ENCODE assay signal across 34 cellular contexts in the genomic region with DNA sequence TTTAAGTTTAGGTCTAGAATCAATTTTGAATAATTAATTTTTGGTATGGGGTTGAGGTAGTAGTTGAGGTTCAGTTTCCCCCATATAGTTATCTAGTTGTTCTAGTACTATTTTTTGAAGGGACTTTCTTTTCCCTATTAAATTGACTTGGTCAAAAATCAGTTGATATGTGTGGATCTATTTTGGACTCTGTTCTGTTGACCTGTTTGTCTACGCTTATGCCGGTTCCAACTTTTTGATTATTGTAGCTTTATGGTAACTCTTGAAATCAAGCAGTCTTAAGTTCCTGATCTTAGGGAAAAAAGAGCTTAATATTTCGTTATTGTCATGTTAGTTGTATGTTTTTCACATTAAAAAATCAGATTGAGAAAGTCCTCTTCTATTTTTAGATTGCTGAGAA.
DNase-seq lines count a peak whose midpoint lies in the region; ATAC-seq, FAIRE-seq and TF ChIP-seq lines count a peak whose summit lies in the region.
"Had no signal": no experiment of that assay in that cellular context is flagged by ENCODE, and none has a peak within 500 bp of the region (broad histone marks: within the 10 kb centered on the region; RNA-seq: fewer than 3 reads in every experiment).

No MANE protein-coding gene starts in this region.

- H4K20me1 ChIP-seq in HepG2 (ENCODE audit: insufficient read depth, low read length) = no peaks in the 10 kb centered on the region
- H4K20me1 ChIP-seq: BLaER1; BLaER1 treated with 17β-estradiol and CSF1 and Interleukin-3, amounts not matched to agents 10 nM and 100 nM had no signal

- TF ChIP-seq CTCF in liver (IDR thresholded peaks at IDR 0.05; ENCODE audit: low read depth, low read length, missing input control) = no peak
- no peak for TF ChIP-seq CTCF in HepG2 (CRISPR knock-in tag; IDR thresholded peaks at IDR 0.05)
- TF ChIP-seq CTCF in right lobe of liver (IDR thresholded peaks at IDR 0.05) = no peak

- no peaks in the 10 kb centered on the region for H3K36me3 ChIP-seq in liver (ENCODE audit: control insufficient read depth in 4 of 4, insufficient read depth in 3 of 4, low read depth in 1 of 4, low read length in 3 of 4)
- H3K36me3 ChIP-seq in HepG2 (replicated peaks in 1 of 2; ENCODE audit: control insufficient read depth in 1 of 2, insufficient read depth in 2 of 2, low read length in 2 of 2) = no peaks in the 10 kb centered on the region
- no peaks in the 10 kb centered on the region for H3K36me3 ChIP-seq in right lobe of liver
- H3K36me3 ChIP-seq: BE2C; BLaER1; BLaER1 treated with 17β-estradiol and CSF1 and Interleukin-3, amounts not matched to agents 10 nM and 100 nM had no signal

- H3K9ac ChIP-seq in liver (ENCODE audit: low read depth in 1 of 2, low read length in 2 of 2) = no peak overlapping the region
- H3K9ac ChIP-seq in HepG2 (ENCODE audit: insufficient read depth, low read depth, low read length) = no peak overlapping the region
- H3K9ac ChIP-seq: BLaER1; BLaER1 treated with 17β-estradiol and CSF1 and Interleukin-3, amounts not matched to agents 10 nM and 100 nM had no signal

- H3K27ac ChIP-seq in liver (ENCODE audit: low read depth in 1 of 2, low read length in 2 of 2) (no peak overlapping the region), HepG2 (ENCODE audit: extremely low read length, insufficient read depth, low read length) (no peak overlapping the region), right lobe of liver (peak overlapping the region in 2 of 3 donors; percentile 0 to 35)
- H3K27ac ChIP-seq: 22Rv1; A549; BLaER1; BLaER1 treated with 17β-estradiol and CSF1 and Interleukin-3, amounts not matched to agents 10 nM and 100 nM; C4-2B had no signal

- WGBS in liver = 25% methylated on average over 3 of the region's 3 CpGs
- 49% methylated on average over 3 of the region's 3 CpGs for WGBS in HepG2 (ENCODE audit: low lambda C conversion rate)
- 12% methylated on average over 3 of the region's 3 CpGs for WGBS in right lobe of liver (ENCODE audit: insufficient coverage, low coverage, low lambda C conversion rate, missing lambda C conversion rate)

- H2AFZ ChIP-seq in HepG2 (ENCODE audit: low read length) = no peak overlapping the region

- TF ChIP-seq EP300 in HepG2 (IDR thresholded peaks at IDR 0.05; ENCODE audit: low read depth in 2 of 2, low read length in 2 of 2) (no peak), HepG2 (CRISPR knock-in tag; IDR thresholded peaks at IDR 0.05; ENCODE audit: borderline replicate concordance) (no peak)

- DNase-seq in HepG2 (ENCODE audit: low spot score) = no peak
- no peak for DNase-seq in left lobe of liver (ENCODE audit: low spot score)
- DNase-seq in right lobe of liver = no peak
- DNase-seq in putamen (ENCODE audit: low spot score) = no peak
- DNase-seq: 8988T; ACHN; AML-193; BE2C; C1 segment of cervical spinal cord; Caco-2; Calu3; CD4-positive, alpha-beta memory T cell; CD4-positive, alpha-beta T cell; CD4-positive, CD25-positive, alpha-beta regulatory T cell; CD8-positive, alpha-beta memory T cell; CD8-positive, alpha-beta T cell; COR-L47; DMS 273 treated with DMSO at 0.1 percent for 48 hours; DMS153; DMS53; DMS79; DMS79 treated with DMSO at 0.1 percent for 48 hours; DND-41; EL had no signal

- H3K79me2 ChIP-seq in HepG2 (ENCODE audit: insufficient read depth, low read length) = no peaks in the 10 kb centered on the region

- ATAC-seq in HepG2 (no peak), left lobe of liver (peak; percentile 74), right lobe of liver (peak; percentile 61 to 74 (median 71)), GM18909 (IDR thresholded peaks at IDR 0.05; ENCODE audit: poor library complexity, unreplicated experiment) (no peak), HG03378 (IDR thresholded peaks at IDR 0.05; ENCODE audit: unreplicated experiment) (no peak)
- ATAC-seq: A549; CD8-positive, alpha-beta T cell had no signal

- CTCF ChIA-PET in HepG2 (lab: Yijun Ruan, JAX; ENCODE audit: low intra/inter-chr PET ratio, low total read pairs) = no interaction called here

- no TSS peak for BruUV-seq in HepG2 (replicated peaks; lab: Mats Ljungman, UMichigan)

- H3K4me1 ChIP-seq in liver (ENCODE audit: control insufficient read depth in 4 of 4, insufficient read depth in 4 of 4, low read length in 3 of 4) = peaks cover 0 to 6% (median 5%) of the 10 kb centered on the region in 4 donors
- no peaks in the 10 kb centered on the region for H3K4me1 ChIP-seq in HepG2 (ENCODE audit: insufficient read depth, low read length)
- peaks cover 0 to 20% (median 0%) of the 10 kb centered on the region in 4 donors for H3K4me1 ChIP-seq in right lobe of liver
- H3K4me1 ChIP-seq: A549; BE2C; BLaER1; BLaER1 treated with 17β-estradiol and CSF1 and Interleukin-3, amounts not matched to agents 10 nM and 100 nM; Caco-2 had no signal

- FAIRE-seq in HepG2 (lab: Jason Lieb, UNC) (no peak), G401.6 (lab: Jason Lieb, UNC) (peak; percentile 17)
- FAIRE-seq: A549, D721Med had no signal

- in situ Hi-C loops in HepG2 (cut with HindIII; ENCODE audit: extremely low pct_ligation_motif_present, low pct_unique_long_range_greater_than_20kb) = no loop called here

- no peaks in the 10 kb centered on the region for H3K27me3 ChIP-seq in liver (ENCODE audit: control insufficient read depth in 4 of 4, insufficient read depth in 4 of 4, low read length in 3 of 4)
- H3K27me3 ChIP-seq in HepG2 (ENCODE audit: control insufficient read depth in 1 of 2, insufficient read depth in 2 of 2, low read length in 2 of 2) = peaks cover 0 to 34% of the 10 kb centered on the region in 2 experiments; a peak in 3 of 5 replicates
- H3K27me3 ChIP-seq in right lobe of liver = no peaks in the 10 kb centered on the region
- H3K27me3 ChIP-seq: BE2C; BLaER1; BLaER1 treated with 17β-estradiol and CSF1 and Interleukin-3, amounts not matched to agents 10 nM and 100 nM had no signal

- H3K4me3 ChIP-seq in liver (ENCODE audit: low read depth in 1 of 3, low read length in 3 of 3) (no peak overlapping the region), HepG2 (replicated peaks in 1 of 3; ENCODE audit: insufficient read depth in 1 of 3, low read depth in 2 of 3, low read length in 3 of 3) (no peak overlapping the region), right lobe of liver (no peak overlapping the region)
- H3K4me3 ChIP-seq: A549; BLaER1; BLaER1 treated with 17β-estradiol and CSF1 and Interleukin-3, amounts not matched to agents 10 nM and 100 nM had no signal

- intact Hi-C loops in HepG2 (cut with micrococcal nuclease; ENCODE audit: unreplicated experiment) (no loop called here), right lobe of liver (cut with DNase I) (no loop called here)

- TF ChIP-seq RAD21 in liver (IDR thresholded peaks at IDR 0.05) (peak in 1 of 2 donors; percentile 14), HepG2 (CRISPR knock-in tag; IDR thresholded peaks at IDR 0.05) (no peak)

- H3K4me2 ChIP-seq in HepG2 (ENCODE audit: low read depth, low read length) = no peak overlapping the region
- H3K4me2 ChIP-seq: A549; BLaER1; BLaER1 treated with 17β-estradiol and CSF1 and Interleukin-3, amounts not matched to agents 10 nM and 100 nM had no signal

- POLR2A ChIA-PET in HepG2 (lab: Yijun Ruan, JAX) = no interaction called here

- H3K9me3 ChIP-seq in liver (ENCODE audit: control insufficient read depth in 4 of 4, low read length in 3 of 4) (no peaks in the 10 kb centered on the region), HepG2 (ENCODE audit: low read length) (no peaks in the 10 kb centered on the region), right lobe of liver (no peaks in the 10 kb centered on the region)
- H3K9me3 ChIP-seq: A549; BE2C; BLaER1; BLaER1 treated with 17β-estradiol and CSF1 and Interleukin-3, amounts not matched to agents 10 nM and 100 nM; Caco-2 had no signal

- no peak for TF ChIP-seq POLR2A in HepG2 (IDR thresholded peaks at IDR 0.05; ENCODE audit: insufficient read depth in 1 of 2, low read depth in 2 of 2, low read length in 2 of 2)
- no peak for TF ChIP-seq POLR2A in right lobe of liver (IDR thresholded peaks at IDR 0.05)

TF ChIP-seq in liver, 16 proteins besides CTCF, POLR2A, EP300 and RAD21:
- no peak for TF ChIP-seq FOXA1 (IDR thresholded peaks at IDR 0.05)
- TF ChIP-seq, protein P1, sequence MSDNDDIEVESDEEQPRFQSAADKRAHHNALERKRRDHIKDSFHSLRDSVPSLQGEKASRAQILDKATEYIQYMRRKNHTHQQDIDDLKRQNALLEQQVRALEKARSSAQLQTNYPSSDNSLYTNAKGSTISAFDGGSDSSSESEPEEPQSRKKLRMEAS (IDR thresholded peaks at IDR 0.05) = no peak
- peak; percentile 5 for TF ChIP-seq FOXA2 (IDR thresholded peaks at IDR 0.05)
- TF ChIP-seq NR2F2 (IDR thresholded peaks at IDR 0.05) = no peak
- TF ChIP-seq SP1 (IDR thresholded peaks at IDR 0.05) = peak; percentile 44
- TF ChIP-seq HNF4A (conservative IDR thresholded peaks at IDR 0.05) = peak; percentile 71 to 79
- TF ChIP-seq RXRA (IDR thresholded peaks at IDR 0.05) = peak in 1 of 2 donors; percentile 46
- TF ChIP-seq HNF4G (IDR thresholded peaks at IDR 0.05) = no peak

TF ChIP-seq in HepG2, 621 proteins besides CTCF, POLR2A, EP300 and RAD21:
- no peak for TF ChIP-seq TSC22D2 (CRISPR knock-in tag; IDR thresholded peaks at IDR 0.05; ENCODE audit: borderline replicate concordance)
- TF ChIP-seq, protein P2, sequence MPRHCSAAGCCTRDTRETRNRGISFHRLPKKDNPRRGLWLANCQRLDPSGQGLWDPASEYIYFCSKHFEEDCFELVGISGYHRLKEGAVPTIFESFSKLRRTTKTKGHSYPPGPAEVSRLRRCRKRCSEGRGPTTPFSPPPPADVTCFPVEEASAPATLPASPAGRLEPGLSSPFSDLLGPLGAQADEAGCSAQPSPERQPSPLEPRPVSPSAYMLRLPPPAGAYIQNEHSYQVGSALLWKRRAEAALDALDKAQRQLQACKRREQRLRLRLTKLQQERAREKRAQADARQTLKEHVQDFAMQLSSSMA (CRISPR knock-in tag; IDR thresholded peaks at IDR 0.05) = no peak
- TF ChIP-seq CCDC6 (CRISPR knock-in tag; IDR thresholded peaks at IDR 0.05) = no peak
- no peak for TF ChIP-seq BCL6 (CRISPR knock-in tag; IDR thresholded peaks at IDR 0.05)
- TF ChIP-seq TAF15 (IDR thresholded peaks at IDR 0.05; ENCODE audit: low read depth, low read length, poor library complexity, severe bottlenecking) = no peak
- TF ChIP-seq KDM3A (CRISPR knock-in tag; IDR thresholded peaks at IDR 0.05; ENCODE audit: low read depth) = no peak
- TF ChIP-seq SYNCRIP (IDR thresholded peaks at IDR 0.05; ENCODE audit: insufficient read depth, low read depth, low read length) = no peak
- TF ChIP-seq ZNF75D (CRISPR knock-in tag; IDR thresholded peaks at IDR 0.05; ENCODE audit: borderline replicate concordance) = no peak
- no peak for TF ChIP-seq ZNF776 (CRISPR knock-in tag; IDR thresholded peaks at IDR 0.05)
- TF ChIP-seq ZMYM4 (CRISPR knock-in tag; IDR thresholded peaks at IDR 0.05) = no peak
- no peak for TF ChIP-seq SALL1 (CRISPR knock-in tag; IDR thresholded peaks at IDR 0.05)

Comparison
In these comparisons a context has a peak if more than half of its experiments do, and no peak if none do; other contexts are left out.
1. H3K27ac ChIP-seq: peak in right lobe of liver (2 of 3); none in liver (0 of 2) and HepG2 (single experiment).
2. ATAC-seq: peak in left lobe of liver (single experiment) and right lobe of liver (4 of 4); none in HepG2 (single experiment), GM18909 (single experiment) and HG03378 (single experiment).